In genomic region chr15:30903497-30904187, GRCh38 we compare ENCODE assay signal across 1 cellular context.
A peak's percentile ranks its signal among the peaks of the same experiment; 100 is the strongest.
TF ChIP-seq lines count a peak whose summit lies in the region.

FAN1 (plus strand) TSS chr15:30903915; CDS start chr15:30904664, 749 bp downstream.

TF ChIP-seq in GM12878, 131 proteins besides CTCF, POLR2A, EP300 and RAD21 (continued from another document and continues in another):
- TF ChIP-seq USF2 (IDR thresholded peaks at IDR 0.05; ENCODE audit: borderline replicate concordance, low read depth, low read length) (no peak), CHD2 (IDR thresholded peaks at IDR 0.05; ENCODE audit: borderline replicate concordance, low read depth, low read length) (peak; percentile 66; the same call in 1 of the 2 replicates), JUNB (IDR thresholded peaks at IDR 0.05) (no peak), MYB (IDR thresholded peaks at IDR 0.05; ENCODE audit: borderline replicate concordance, low read depth, low read length) (no peak), IKZF1 (conservative IDR thresholded peaks at IDR 0.05) (peak; percentile 94), PML (IDR thresholded peaks at IDR 0.05; ENCODE audit: low read length) (no peak; the same call in 1 of the 2 replicates), FOXM1 (IDR thresholded peaks at IDR 0.05; ENCODE audit: low read depth, low read length) (no peak), CUX1 (IDR thresholded peaks at IDR 0.05; ENCODE audit: insufficient replicate concordance, low read depth, low read length) (peak; percentile 98), PAX8 (IDR thresholded peaks at IDR 0.05) (no peak), HDAC6 (IDR thresholded peaks at IDR 0.05; ENCODE audit: unreplicated experiment) (no peak), HDGF (IDR thresholded peaks at IDR 0.05) (peak; percentile 59; the same call in 1 of the 2 replicates), KDM1A (IDR thresholded peaks at IDR 0.05; ENCODE audit: borderline replicate concordance) (no peak), ETV6 (conservative IDR thresholded peaks at IDR 0.05 in 1 of 2, IDR thresholded peaks at IDR 0.05 in 1 of 2; ENCODE audit: borderline replicate concordance in 1 of 2, low read depth in 1 of 2) (no peak), SMARCA5 (IDR thresholded peaks at IDR 0.05) (peak; percentile 84; the same call in 1 of the 2 replicates), NRF1 (conservative IDR thresholded peaks at IDR 0.05; ENCODE audit: low read depth, low read length) (no peak; the same call in 1 of the 2 replicates), ZNF622 (IDR thresholded peaks at IDR 0.05) (no peak), TCF7 (IDR thresholded peaks at IDR 0.05; ENCODE audit: borderline replicate concordance) (no peak), JUND (IDR thresholded peaks at IDR 0.05; ENCODE audit: low read depth, low read length) (no peak), BCL3 (IDR thresholded peaks at IDR 0.05; ENCODE audit: borderline replicate concordance, insufficient read depth, low read depth, low read length, poor library complexity, severe bottlenecking) (no peak), TAF1 (IDR thresholded peaks at IDR 0.05; ENCODE audit: borderline replicate concordance, low read depth, low read length) (peak; percentile 66; the same call in 1 of the 2 replicates), NFYA (IDR thresholded peaks at IDR 0.05; ENCODE audit: borderline replicate concordance, low read depth, low read length) (no peak), BMI1 (IDR thresholded peaks at IDR 0.05; ENCODE audit: borderline replicate concordance) (no peak), ZNF274 (IDR thresholded peaks at IDR 0.05; ENCODE audit: insufficient read depth, insufficient read length) (no peak), MXI1 (IDR thresholded peaks at IDR 0.05; ENCODE audit: low read depth, low read length) (peak; percentile 87; the same call in 1 of the 2 replicates), CBX5 (IDR thresholded peaks at IDR 0.05; ENCODE audit: low read depth) (no peak), SP1 (IDR thresholded peaks at IDR 0.05; ENCODE audit: low read depth, low read length) (peak; percentile 76), MTA3 (IDR thresholded peaks at IDR 0.05; ENCODE audit: borderline replicate concordance, low read length) (no peak), FOXK2 (IDR thresholded peaks at IDR 0.05) (peak; percentile 63), SREBF2 (IDR thresholded peaks at IDR 0.05; ENCODE audit: low read length) (no peak), ESRRA (IDR thresholded peaks at IDR 0.05; ENCODE audit: low read length) (peak; percentile 78; the same call in 1 of the 2 replicates), STAT3 (IDR thresholded peaks at IDR 0.05; ENCODE audit: low read depth, low read length) (no peak), CHD1 (IDR thresholded peaks at IDR 0.05; ENCODE audit: low read depth, low read length) (no peak), RFX5 (IDR thresholded peaks at IDR 0.05; ENCODE audit: low read depth, low read length) (no peak)
- TF ChIP-seq, protein P1, sequence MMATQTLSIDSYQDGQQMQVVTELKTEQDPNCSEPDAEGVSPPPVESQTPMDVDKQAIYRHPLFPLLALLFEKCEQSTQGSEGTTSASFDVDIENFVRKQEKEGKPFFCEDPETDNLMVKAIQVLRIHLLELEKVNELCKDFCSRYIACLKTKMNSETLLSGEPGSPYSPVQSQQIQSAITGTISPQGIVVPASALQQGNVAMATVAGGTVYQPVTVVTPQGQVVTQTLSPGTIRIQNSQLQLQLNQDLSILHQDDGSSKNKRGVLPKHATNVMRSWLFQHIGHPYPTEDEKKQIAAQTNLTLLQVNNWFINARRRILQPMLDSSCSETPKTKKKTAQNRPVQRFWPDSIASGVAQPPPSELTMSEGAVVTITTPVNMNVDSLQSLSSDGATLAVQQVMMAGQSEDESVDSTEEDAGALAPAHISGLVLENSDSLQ (IDR thresholded peaks at IDR 0.05), result peak; percentile 52
- TF ChIP-seq, protein P2, sequence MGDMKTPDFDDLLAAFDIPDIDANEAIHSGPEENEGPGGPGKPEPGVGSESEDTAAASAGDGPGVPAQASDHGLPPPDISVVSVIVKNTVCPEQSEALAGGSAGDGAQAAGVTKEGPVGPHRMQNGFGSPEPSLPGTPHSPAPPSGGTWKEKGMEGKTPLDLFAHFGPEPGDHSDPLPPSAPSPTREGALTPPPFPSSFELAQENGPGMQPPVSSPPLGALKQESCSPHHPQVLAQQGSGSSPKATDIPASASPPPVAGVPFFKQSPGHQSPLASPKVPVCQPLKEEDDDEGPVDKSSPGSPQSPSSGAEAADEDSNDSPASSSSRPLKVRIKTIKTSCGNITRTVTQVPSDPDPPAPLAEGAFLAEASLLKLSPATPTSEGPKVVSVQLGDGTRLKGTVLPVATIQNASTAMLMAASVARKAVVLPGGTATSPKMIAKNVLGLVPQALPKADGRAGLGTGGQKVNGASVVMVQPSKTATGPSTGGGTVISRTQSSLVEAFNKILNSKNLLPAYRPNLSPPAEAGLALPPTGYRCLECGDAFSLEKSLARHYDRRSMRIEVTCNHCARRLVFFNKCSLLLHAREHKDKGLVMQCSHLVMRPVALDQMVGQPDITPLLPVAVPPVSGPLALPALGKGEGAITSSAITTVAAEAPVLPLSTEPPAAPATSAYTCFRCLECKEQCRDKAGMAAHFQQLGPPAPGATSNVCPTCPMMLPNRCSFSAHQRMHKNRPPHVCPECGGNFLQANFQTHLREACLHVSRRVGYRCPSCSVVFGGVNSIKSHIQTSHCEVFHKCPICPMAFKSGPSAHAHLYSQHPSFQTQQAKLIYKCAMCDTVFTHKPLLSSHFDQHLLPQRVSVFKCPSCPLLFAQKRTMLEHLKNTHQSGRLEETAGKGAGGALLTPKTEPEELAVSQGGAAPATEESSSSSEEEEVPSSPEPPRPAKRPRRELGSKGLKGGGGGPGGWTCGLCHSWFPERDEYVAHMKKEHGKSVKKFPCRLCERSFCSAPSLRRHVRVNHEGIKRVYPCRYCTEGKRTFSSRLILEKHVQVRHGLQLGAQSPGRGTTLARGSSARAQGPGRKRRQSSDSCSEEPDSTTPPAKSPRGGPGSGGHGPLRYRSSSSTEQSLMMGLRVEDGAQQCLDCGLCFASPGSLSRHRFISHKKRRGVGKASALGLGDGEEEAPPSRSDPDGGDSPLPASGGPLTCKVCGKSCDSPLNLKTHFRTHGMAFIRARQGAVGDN (IDR thresholded peaks at IDR 0.05), result peak; percentile 86
- TF ChIP-seq, protein P3, sequence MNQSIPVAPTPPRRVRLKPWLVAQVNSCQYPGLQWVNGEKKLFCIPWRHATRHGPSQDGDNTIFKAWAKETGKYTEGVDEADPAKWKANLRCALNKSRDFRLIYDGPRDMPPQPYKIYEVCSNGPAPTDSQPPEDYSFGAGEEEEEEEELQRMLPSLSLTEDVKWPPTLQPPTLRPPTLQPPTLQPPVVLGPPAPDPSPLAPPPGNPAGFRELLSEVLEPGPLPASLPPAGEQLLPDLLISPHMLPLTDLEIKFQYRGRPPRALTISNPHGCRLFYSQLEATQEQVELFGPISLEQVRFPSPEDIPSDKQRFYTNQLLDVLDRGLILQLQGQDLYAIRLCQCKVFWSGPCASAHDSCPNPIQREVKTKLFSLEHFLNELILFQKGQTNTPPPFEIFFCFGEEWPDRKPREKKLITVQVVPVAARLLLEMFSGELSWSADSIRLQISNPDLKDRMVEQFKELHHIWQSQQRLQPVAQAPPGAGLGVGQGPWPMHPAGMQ (IDR thresholded peaks at IDR 0.05; ENCODE audit: borderline replicate concordance), result no peak
- TF ChIP-seq, protein P4, sequence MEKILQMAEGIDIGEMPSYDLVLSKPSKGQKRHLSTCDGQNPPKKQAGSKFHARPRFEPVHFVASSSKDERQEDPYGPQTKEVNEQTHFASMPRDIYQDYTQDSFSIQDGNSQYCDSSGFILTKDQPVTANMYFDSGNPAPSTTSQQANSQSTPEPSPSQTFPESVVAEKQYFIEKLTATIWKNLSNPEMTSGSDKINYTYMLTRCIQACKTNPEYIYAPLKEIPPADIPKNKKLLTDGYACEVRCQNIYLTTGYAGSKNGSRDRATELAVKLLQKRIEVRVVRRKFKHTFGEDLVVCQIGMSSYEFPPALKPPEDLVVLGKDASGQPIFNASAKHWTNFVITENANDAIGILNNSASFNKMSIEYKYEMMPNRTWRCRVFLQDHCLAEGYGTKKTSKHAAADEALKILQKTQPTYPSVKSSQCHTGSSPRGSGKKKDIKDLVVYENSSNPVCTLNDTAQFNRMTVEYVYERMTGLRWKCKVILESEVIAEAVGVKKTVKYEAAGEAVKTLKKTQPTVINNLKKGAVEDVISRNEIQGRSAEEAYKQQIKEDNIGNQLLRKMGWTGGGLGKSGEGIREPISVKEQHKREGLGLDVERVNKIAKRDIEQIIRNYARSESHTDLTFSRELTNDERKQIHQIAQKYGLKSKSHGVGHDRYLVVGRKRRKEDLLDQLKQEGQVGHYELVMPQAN (conservative IDR thresholded peaks at IDR 0.05), result peak; percentile 81
- TF ChIP-seq, protein P5, sequence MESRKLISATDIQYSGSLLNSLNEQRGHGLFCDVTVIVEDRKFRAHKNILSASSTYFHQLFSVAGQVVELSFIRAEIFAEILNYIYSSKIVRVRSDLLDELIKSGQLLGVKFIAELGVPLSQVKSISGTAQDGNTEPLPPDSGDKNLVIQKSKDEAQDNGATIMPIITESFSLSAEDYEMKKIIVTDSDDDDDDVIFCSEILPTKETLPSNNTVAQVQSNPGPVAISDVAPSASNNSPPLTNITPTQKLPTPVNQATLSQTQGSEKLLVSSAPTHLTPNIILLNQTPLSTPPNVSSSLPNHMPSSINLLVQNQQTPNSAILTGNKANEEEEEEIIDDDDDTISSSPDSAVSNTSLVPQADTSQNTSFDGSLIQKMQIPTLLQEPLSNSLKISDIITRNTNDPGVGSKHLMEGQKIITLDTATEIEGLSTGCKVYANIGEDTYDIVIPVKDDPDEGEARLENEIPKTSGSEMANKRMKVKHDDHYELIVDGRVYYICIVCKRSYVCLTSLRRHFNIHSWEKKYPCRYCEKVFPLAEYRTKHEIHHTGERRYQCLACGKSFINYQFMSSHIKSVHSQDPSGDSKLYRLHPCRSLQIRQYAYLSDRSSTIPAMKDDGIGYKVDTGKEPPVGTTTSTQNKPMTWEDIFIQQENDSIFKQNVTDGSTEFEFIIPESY (IDR thresholded peaks at IDR 0.05), result no peak
- TF ChIP-seq, protein P6, sequence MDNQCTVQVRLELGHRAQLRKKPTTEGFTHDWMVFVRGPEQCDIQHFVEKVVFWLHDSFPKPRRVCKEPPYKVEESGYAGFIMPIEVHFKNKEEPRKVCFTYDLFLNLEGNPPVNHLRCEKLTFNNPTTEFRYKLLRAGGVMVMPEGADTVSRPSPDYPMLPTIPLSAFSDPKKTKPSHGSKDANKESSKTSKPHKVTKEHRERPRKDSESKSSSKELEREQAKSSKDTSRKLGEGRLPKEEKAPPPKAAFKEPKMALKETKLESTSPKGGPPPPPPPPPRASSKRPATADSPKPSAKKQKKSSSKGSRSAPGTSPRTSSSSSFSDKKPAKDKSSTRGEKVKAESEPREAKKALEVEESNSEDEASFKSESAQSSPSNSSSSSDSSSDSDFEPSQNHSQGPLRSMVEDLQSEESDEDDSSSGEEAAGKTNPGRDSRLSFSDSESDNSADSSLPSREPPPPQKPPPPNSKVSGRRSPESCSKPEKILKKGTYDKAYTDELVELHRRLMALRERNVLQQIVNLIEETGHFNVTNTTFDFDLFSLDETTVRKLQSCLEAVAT (IDR thresholded peaks at IDR 0.05), result peak; percentile 100
